ENCODE assay signal across 7 cellular contexts in the genomic region with DNA sequence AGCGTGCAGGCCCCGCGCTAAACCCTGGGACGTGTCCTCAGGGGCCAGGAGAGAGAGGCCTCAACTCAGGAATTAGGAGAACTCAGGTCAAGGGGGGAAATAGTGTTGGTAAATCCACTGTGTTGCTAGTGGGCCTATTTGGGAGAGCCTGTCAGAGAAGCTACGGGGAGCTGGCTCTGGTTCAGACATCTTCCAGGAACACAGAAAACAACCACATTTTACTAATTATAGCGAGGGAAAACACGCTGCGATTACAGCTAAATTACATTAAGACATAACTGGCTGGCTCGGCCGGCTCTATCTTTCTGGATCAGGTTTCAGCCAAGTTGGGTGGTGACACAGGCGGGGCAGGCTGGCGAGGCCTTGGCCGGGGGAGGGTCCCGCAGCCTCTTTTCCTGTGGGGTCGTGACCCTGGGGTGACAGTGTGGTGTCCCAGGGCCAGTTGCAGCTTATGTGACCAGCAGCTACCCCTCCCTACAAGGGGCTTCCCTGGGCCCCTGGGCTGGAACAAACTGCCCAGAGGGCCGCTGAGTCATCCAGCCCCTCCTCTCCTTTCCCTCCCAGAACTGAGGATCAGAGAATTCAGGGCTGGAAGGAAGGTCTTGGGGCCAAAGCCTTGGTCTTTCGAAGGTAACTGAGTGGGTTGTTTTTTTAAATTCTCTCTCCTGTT.
DNase-seq lines count a peak whose midpoint lies in the region; ATAC-seq, FAIRE-seq and TF ChIP-seq lines count a peak whose summit lies in the region.

No MANE protein-coding gene starts in this region.

- FAIRE-seq in small intestine (lab: Jason Lieb, UNC): no peak

- no peaks in the 10 kb centered on the region for H3K36me3 Mint-ChIP-seq in MCF 10A (ENCODE audit: insufficient read depth, unreplicated experiment)

- intact Hi-C loops in MCF 10A (cut with micrococcal nuclease): no loop called here
- intact Hi-C loops in upper lobe of right lung (cut with DNase I): no loop called here

- DNase-seq in MCF 10A (ENCODE audit: unreplicated experiment) (peak; percentile 91), left lobe of liver (ENCODE audit: low spot score) (no peak), upper lobe of right lung (peak; percentile 70), small intestine (no peak), NCI-H146 (lab: John Stamatoyannopoulos, UW) (no peak)

- H3K9me3 Mint-ChIP-seq in MCF 10A (ENCODE audit: unreplicated experiment): no peaks in the 10 kb centered on the region

- H3K4me1 Mint-ChIP-seq in MCF 10A (ENCODE audit: insufficient read depth, unreplicated experiment): peaks cover 26% of the 10 kb centered on the region

- H3K27ac Mint-ChIP-seq in MCF 10A (ENCODE audit: low read depth, unreplicated experiment): peak overlapping the region; percentile 57

- H3K9me3 ChIP-seq in upper lobe of right lung: no peaks in the 10 kb centered on the region
- no peaks in the 10 kb centered on the region for H3K9me3 ChIP-seq in small intestine (ENCODE audit: control insufficient read depth, low read depth)

- ATAC-seq in left lobe of liver: peak; percentile 33
- ATAC-seq in upper lobe of right lung: peak; percentile 67
- no peak for ATAC-seq in HG02678 (IDR thresholded peaks at IDR 0.05; ENCODE audit: unreplicated experiment)

- 32 to 43% (median 38%) methylated on average over 17 of the region's 17 CpGs for WGBS in small intestine, 3 donors

- peaks cover 10% of the 10 kb centered on the region for H3K4me1 ChIP-seq in upper lobe of right lung
- H3K4me1 ChIP-seq in small intestine (ENCODE audit: control insufficient read depth in 2 of 2, insufficient read depth in 1 of 2, low read depth in 1 of 2, low read length in 1 of 2): no peaks in the 10 kb centered on the region

- TF ChIP-seq CTCF in MCF 10A (IDR thresholded peaks at IDR 0.05; ENCODE audit: unreplicated experiment) (no peak), upper lobe of right lung (IDR thresholded peaks at IDR 0.05) (no peak)

- H3K27me3 Mint-ChIP-seq in MCF 10A (ENCODE audit: insufficient read depth, unreplicated experiment): peaks cover 17% of the 10 kb centered on the region

- H3K4me3 ChIP-seq in upper lobe of right lung (no peak overlapping the region), small intestine (ENCODE audit: low read depth in 1 of 2, low read length in 2 of 2) (no peak overlapping the region)

- H3K27me3 ChIP-seq in upper lobe of right lung (no peaks in the 10 kb centered on the region), small intestine (ENCODE audit: control insufficient read depth in 2 of 2, insufficient read depth in 2 of 2, low read length in 2 of 2) (no peaks in the 10 kb centered on the region)

- TF ChIP-seq EP300 in Ishikawa (IDR thresholded peaks at IDR 0.05; ENCODE audit: borderline replicate concordance): peak; percentile 41; the same call in 1 of the 2 replicates

- BruUV-seq in MCF 10A (replicated peaks; lab: Mats Ljungman, UMichigan): no TSS peak

- H3K36me3 ChIP-seq in upper lobe of right lung (no peaks in the 10 kb centered on the region), small intestine (ENCODE audit: control insufficient read depth in 2 of 2, insufficient read depth in 2 of 2, low read length in 2 of 2) (no peaks in the 10 kb centered on the region)

- CTCF ChIA-PET in MCF 10A (lab: Yijun Ruan, JAX): interaction anchor here (0.7 to 4.0 kb wide), 8 partner anchors 10 to 412 kb away, joined by 3 to 28 read pairs (median 3); no protein-coding TSS in a partner anchor

- POLR2A ChIA-PET in MCF 10A (lab: Yijun Ruan, JAX): interaction anchor here (0.5 to 1.0 kb wide), 2 partner anchors 16 to 565 kb away, joined by 3 read pairs; no protein-coding TSS in a partner anchor

- TF ChIP-seq RAD21 in Ishikawa (IDR thresholded peaks at IDR 0.05; ENCODE audit: low read depth): no peak

- H3K27ac ChIP-seq in upper lobe of right lung (peak overlapping the region; percentile 67), small intestine (ENCODE audit: low read depth in 1 of 2, low read length in 1 of 2) (peak overlapping the region in 1 of 2 donors; percentile 63)

- H3K4me3 Mint-ChIP-seq in MCF 10A (ENCODE audit: unreplicated experiment): peak overlapping the region; percentile 67

TF ChIP-seq in Ishikawa, 13 proteins besides CTCF, POLR2A, EP300 and RAD21:
- no peak for TF ChIP-seq USF1 (IDR thresholded peaks at IDR 0.05)
- TF ChIP-seq, protein P1, sequence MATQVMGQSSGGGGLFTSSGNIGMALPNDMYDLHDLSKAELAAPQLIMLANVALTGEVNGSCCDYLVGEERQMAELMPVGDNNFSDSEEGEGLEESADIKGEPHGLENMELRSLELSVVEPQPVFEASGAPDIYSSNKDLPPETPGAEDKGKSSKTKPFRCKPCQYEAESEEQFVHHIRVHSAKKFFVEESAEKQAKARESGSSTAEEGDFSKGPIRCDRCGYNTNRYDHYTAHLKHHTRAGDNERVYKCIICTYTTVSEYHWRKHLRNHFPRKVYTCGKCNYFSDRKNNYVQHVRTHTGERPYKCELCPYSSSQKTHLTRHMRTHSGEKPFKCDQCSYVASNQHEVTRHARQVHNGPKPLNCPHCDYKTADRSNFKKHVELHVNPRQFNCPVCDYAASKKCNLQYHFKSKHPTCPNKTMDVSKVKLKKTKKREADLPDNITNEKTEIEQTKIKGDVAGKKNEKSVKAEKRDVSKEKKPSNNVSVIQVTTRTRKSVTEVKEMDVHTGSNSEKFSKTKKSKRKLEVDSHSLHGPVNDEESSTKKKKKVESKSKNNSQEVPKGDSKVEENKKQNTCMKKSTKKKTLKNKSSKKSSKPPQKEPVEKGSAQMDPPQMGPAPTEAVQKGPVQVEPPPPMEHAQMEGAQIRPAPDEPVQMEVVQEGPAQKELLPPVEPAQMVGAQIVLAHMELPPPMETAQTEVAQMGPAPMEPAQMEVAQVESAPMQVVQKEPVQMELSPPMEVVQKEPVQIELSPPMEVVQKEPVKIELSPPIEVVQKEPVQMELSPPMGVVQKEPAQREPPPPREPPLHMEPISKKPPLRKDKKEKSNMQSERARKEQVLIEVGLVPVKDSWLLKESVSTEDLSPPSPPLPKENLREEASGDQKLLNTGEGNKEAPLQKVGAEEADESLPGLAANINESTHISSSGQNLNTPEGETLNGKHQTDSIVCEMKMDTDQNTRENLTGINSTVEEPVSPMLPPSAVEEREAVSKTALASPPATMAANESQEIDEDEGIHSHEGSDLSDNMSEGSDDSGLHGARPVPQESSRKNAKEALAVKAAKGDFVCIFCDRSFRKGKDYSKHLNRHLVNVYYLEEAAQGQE (IDR thresholded peaks at IDR 0.05; ENCODE audit: low read depth): no peak
- TF ChIP-seq ZBTB7A (IDR thresholded peaks at IDR 0.05; ENCODE audit: low read depth): peak; percentile 97
- TF ChIP-seq CEBPB (IDR thresholded peaks at IDR 0.05): no peak
- peak; percentile 53; the same call in 1 of the 2 replicates for TF ChIP-seq NFIC (IDR thresholded peaks at IDR 0.05)
- no peak for TF ChIP-seq EGR1 (IDR thresholded peaks at IDR 0.05)
- TF ChIP-seq MAX (IDR thresholded peaks at IDR 0.05): no peak; the same call in 1 of the 2 replicates
- no peak for TF ChIP-seq CREB1 (IDR thresholded peaks at IDR 0.05; ENCODE audit: low read depth)
- TF ChIP-seq TAF1 (IDR thresholded peaks at IDR 0.05; ENCODE audit: low read depth): peak; percentile 83
- peak; percentile 26; the same call in 1 of the 2 replicates for TF ChIP-seq TCF12 (IDR thresholded peaks at IDR 0.05; ENCODE audit: low read depth)
- TF ChIP-seq FOXM1 (IDR thresholded peaks at IDR 0.05; ENCODE audit: borderline replicate concordance, low read depth): 0 out of 2 replicates have a peak, but pooled peaks have one; percentile 15

Comparison
In these comparisons a context has a peak if more than half of its experiments do, and no peak if none do; other contexts are left out.
1. DNase-seq: peak in MCF 10A (single experiment) and upper lobe of right lung (single experiment); none in left lobe of liver (single experiment), small intestine (single experiment) and NCI-H146 (single experiment).